Comparison of ENCODE assay signal across 9 cellular contexts in the genomic region with DNA sequence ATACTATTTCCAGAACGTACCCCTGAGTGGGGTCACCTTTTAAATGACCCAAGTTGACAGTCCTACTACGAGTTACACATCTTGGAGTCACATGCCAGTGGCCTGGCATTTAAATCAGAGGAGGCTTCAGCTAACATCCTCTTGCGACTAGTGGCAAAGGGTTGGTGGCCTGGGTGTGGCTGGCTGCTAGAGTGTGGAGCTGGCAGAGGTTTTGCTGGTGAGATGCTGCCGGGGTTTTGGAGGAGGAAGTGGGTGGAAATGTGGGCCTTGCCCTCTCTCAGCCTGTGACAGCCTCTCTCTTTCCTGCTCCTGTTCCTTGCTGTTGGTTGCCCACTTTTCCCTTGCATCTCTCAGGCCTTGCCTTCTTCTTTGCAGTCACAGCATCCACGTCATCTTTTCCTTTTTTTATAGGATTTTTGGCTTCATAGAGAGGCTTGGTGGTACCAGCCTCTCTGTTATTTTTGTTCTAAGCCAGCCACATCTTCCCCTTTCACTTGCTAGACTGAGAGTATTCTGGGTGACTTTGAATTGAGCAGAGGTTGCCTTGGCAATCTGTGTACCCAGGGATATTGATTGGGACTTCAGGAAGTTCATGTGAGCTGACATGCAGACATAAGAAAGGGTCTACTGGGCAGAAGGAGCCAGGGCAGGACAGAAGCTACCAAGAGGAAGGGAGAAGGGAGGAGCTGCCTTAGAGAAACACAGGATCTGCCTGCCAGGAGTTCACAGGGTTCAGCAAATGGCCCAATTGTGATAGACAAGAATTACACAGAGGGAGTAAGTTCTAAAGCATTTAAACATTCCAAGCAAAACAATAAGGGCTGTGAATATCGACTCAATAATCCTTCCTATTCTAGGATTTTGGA. TPM values are rescaled to one million over a fixed set of nuclear protein-coding genes. Genes with fewer than 3 reads are reported as not detected.
DNase-seq lines count a peak whose midpoint lies in the region; ATAC-seq, FAIRE-seq and TF ChIP-seq lines count a peak whose summit lies in the region.
"Had no signal": no experiment of that assay in that cellular context is flagged by ENCODE, and none has a peak within 500 bp of the region (broad histone marks: within the 10 kb centered on the region; RNA-seq: fewer than 3 reads in every experiment).

No MANE protein-coding gene starts in this region.

- ATAC-seq in GM19324 (IDR thresholded peaks at IDR 0.05; ENCODE audit: low FRiP score, unreplicated experiment): peak; percentile 43
- no peak for ATAC-seq in K562
- no peak for ATAC-seq in HG02981 (IDR thresholded peaks at IDR 0.05; ENCODE audit: unreplicated experiment)
- no peak for ATAC-seq in HG02973 (IDR thresholded peaks at IDR 0.05; ENCODE audit: unreplicated experiment)

- TF ChIP-seq RAD21 in K562 (CRISPR knock-in tag; conservative IDR thresholded peaks at IDR 0.05 in 1 of 2, IDR thresholded peaks at IDR 0.05 in 1 of 2): no peak

- no peaks in the 10 kb centered on the region; the same call in 1 of the 2 replicates for H3K9me3 ChIP-seq in SJSA1 (replicated peaks)
- no peaks in the 10 kb centered on the region for H3K9me3 ChIP-seq in K562 (replicated peaks; ENCODE audit: control insufficient read depth, insufficient read depth, low read depth, low read length)
- H3K9me3 ChIP-seq in skeletal muscle tissue (ENCODE audit: control insufficient read depth in 3 of 3, low read length in 3 of 3): no peaks in the 10 kb centered on the region

- BruUV-seq in K562 (replicated peaks; lab: Mats Ljungman, UMichigan): no TSS peak

- intact Hi-C loops in K562 (cut with micrococcal nuclease): no loop called here

- 30% methylated on average over 6 of the region's 6 CpGs for WGBS in K562 (ENCODE audit: insufficient coverage, low coverage, missing lambda C conversion rate)

- POLR2A ChIA-PET in K562 (lab: Yijun Ruan, JAX): interaction anchor here (0.7 kb wide), 1 partner anchor 92 kb away, joined by 3 read pairs; no protein-coding TSS in a partner anchor

- H3K4me1 ChIP-seq in SJSA1 (replicated peaks): peaks cover 22% of the 10 kb centered on the region
- peaks cover 0 to 7% of the 10 kb centered on the region in 2 experiments; a peak in 2 of 5 replicates for H3K4me1 ChIP-seq in K562 (replicated peaks in 1 of 2; ENCODE audit: control insufficient read depth in 2 of 2, insufficient read depth in 2 of 2, low read length in 2 of 2)
- peaks cover 0 to 17% (median 16%) of the 10 kb centered on the region in 3 donors for H3K4me1 ChIP-seq in skeletal muscle tissue (ENCODE audit: control insufficient read depth in 3 of 3, insufficient read depth in 3 of 3, low read length in 3 of 3)

- H3K27me3 ChIP-seq in SJSA1 (replicated peaks) (no peaks in the 10 kb centered on the region), K562 (ENCODE audit: control insufficient read depth in 2 of 2, insufficient read depth in 2 of 2, low read length in 2 of 2) (no peaks in the 10 kb centered on the region), skeletal muscle tissue (ENCODE audit: control insufficient read depth in 3 of 3, insufficient read depth in 3 of 3, low read length in 3 of 3) (no peaks in the 10 kb centered on the region)

- no peak overlapping the region for H2AFZ ChIP-seq in K562 (ENCODE audit: low read depth, low read length)

- H3K79me2 ChIP-seq in K562 (ENCODE audit: control insufficient read depth, insufficient read depth, low read length): no peaks in the 10 kb centered on the region

- CTCF ChIA-PET in K562 (lab: Yijun Ruan, JAX; ENCODE audit: low intra/inter-chr PET ratio): no interaction called here

- no peak for TF ChIP-seq CTCF in K562 (IDR thresholded peaks at IDR 0.05 in 2 of 3, conservative IDR thresholded peaks at IDR 0.05 in 1 of 3; ENCODE audit: insufficient read depth in 2 of 3, low read depth in 1 of 3, low read length in 3 of 3)

- no peaks in the 10 kb centered on the region for H3K36me3 ChIP-seq in SJSA1
- no peaks in the 10 kb centered on the region for H3K36me3 ChIP-seq in K562 (ENCODE audit: control insufficient read depth, insufficient read depth, low read length)
- no peaks in the 10 kb centered on the region for H3K36me3 ChIP-seq in skeletal muscle tissue (ENCODE audit: control insufficient read depth in 3 of 3, insufficient read depth in 3 of 3, low read length in 3 of 3)

- no peaks in the 10 kb centered on the region for H4K20me1 ChIP-seq in K562 (replicated peaks; ENCODE audit: control insufficient read depth, insufficient read depth, low read length)

- in situ Hi-C loops in K562 (cut with MboI): no loop called here

- no peaks in the 10 kb centered on the region for H3K9me1 ChIP-seq in K562 (ENCODE audit: control insufficient read depth, insufficient read depth, low read length)

- no peak overlapping the region for H3K4me2 ChIP-seq in K562 (ENCODE audit: insufficient read depth, low read length)

- FAIRE-seq in K562 (lab: Jason Lieb, UNC): no peak
- FAIRE-seq: bronchial epithelial cell had no signal

- no peak for TF ChIP-seq POLR2A in K562 (conservative IDR thresholded peaks at IDR 0.05)

- H3K4me3 ChIP-seq in SJSA1 (no peak overlapping the region), K562 (no peak overlapping the region), skeletal muscle tissue (ENCODE audit: low read length in 3 of 3) (no peak overlapping the region)

- peak overlapping the region; percentile 17 for H3K27ac ChIP-seq in SJSA1
- H3K27ac ChIP-seq in K562 (ENCODE audit: extremely low read depth, low read depth, low read length): no peak overlapping the region
- peak overlapping the region; percentile 20 for H3K27ac ChIP-seq in skeletal muscle tissue (ENCODE audit: low read depth, low read length)

- H3K9ac ChIP-seq in K562 (ENCODE audit: insufficient read depth in 1 of 2, low read depth in 2 of 2, low read length in 2 of 2) (no peak overlapping the region), skeletal muscle tissue (ENCODE audit: low read depth in 1 of 3, low read length in 3 of 3) (no peak overlapping the region)

- DNase-seq in SJSA1 (ENCODE audit: low read depth in 1 of 2, low spot score in 2 of 2) (peak in 1 of 2 experiments; percentile 52), K562 (ENCODE audit: extremely low read depth in 1 of 4, low spot score in 3 of 4) (no peak), cerebellum (ENCODE audit: low spot score) (no peak)
- DNase-seq in NK-92 treated with Interleukin-12 subunit alpha and Interleukin-12 subunit beta, amount 100 ng/mL, for 24 hours (lab: John Stamatoyannopoulos, UW): no peak

- no peak for TF ChIP-seq EP300 in K562 (IDR thresholded peaks at IDR 0.05; ENCODE audit: low read length)

TF ChIP-seq in K562, 482 proteins besides CTCF, POLR2A, EP300 and RAD21:
- TF ChIP-seq, protein P1, sequence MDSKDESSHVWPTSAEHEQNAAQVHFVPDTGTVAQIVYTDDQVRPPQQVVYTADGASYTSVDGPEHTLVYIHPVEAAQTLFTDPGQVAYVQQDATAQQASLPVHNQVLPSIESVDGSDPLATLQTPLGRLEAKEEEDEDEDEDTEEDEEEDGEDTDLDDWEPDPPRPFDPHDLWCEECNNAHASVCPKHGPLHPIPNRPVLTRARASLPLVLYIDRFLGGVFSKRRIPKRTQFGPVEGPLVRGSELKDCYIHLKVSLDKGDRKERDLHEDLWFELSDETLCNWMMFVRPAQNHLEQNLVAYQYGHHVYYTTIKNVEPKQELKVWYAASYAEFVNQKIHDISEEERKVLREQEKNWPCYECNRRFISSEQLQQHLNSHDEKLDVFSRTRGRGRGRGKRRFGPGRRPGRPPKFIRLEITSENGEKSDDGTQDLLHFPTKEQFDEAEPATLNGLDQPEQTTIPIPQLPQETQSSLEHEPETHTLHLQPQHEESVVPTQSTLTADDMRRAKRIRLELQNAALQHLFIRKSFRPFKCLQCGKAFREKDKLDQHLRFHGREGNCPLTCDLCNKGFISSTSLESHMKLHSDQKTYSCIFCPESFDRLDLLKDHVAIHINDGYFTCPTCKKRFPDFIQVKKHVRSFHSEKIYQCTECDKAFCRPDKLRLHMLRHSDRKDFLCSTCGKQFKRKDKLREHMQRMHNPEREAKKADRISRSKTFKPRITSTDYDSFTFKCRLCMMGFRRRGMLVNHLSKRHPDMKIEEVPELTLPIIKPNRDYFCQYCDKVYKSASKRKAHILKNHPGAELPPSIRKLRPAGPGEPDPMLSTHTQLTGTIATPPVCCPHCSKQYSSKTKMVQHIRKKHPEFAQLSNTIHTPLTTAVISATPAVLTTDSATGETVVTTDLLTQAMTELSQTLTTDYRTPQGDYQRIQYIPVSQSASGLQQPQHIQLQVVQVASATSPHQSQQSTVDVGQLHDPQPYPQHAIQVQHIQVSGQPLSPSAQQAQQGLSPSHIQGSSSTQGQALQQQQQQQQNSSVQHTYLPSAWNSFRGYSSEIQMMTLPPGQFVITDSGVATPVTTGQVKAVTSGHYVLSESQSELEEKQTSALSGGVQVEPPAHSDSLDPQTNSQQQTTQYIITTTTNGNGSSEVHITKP (IDR thresholded peaks at IDR 0.05; ENCODE audit: partially characterized antibody): peak; percentile 63
- TF ChIP-seq ESRRA (IDR thresholded peaks at IDR 0.05; ENCODE audit: borderline replicate concordance, low read depth): no peak
- TF ChIP-seq ELF4 (CRISPR knock-in tag; IDR thresholded peaks at IDR 0.05): no peak
- TF ChIP-seq ZNF311 (CRISPR knock-in tag; IDR thresholded peaks at IDR 0.05): no peak
TF ChIP-seq in K562: peak in this region for 1.

RNA-seq across cellular contexts. Expression of a gene that starts 55.4 kb away (rescaled TPM):
- total RNA-seq in SJSA1 (2014; rRNA removed; shearing (Covaris generic)): 33.6 and 50.8 TPM in 2 replicates
- 0.40 and 0.49 TPM in 2 replicates for total RNA-seq in K562 (2011; cell fraction: chromatin; rRNA removed; ENCODE audit: low replicate concordance)
- 0.50 and 0.53 TPM in 2 replicates for total RNA-seq in K562 (2011; cell fraction: nucleolus; rRNA removed)
- 0.59 and 1.1 TPM in 2 replicates for total RNA-seq in K562 (2011; cell fraction: nucleoplasm; rRNA removed)
- 1.8 and 3.6 TPM in 2 replicates for total RNA-seq in K562 (2014; rRNA removed)
- 3.4 and 3.8 TPM in 2 replicates for total RNA-seq in K562 (2014; rRNA removed; fragmentation: Illumina TruSeq; extraction: Trizol)
- 1.9 and 2.0 TPM in 2 replicates for total RNA-seq in K562 (2015; rRNA removed; fragmentation: Illumina TruSeq; extraction: Trizol)
- 2.5 and 4.2 TPM in 2 replicates for total RNA-seq in K562 (2021)
- 0.72 and 2.0 TPM in 2 replicates for polyA plus RNA-seq in K562 (2011; rRNA removed)
- 0.69 and 1.8 TPM in 2 replicates for polyA plus RNA-seq in K562 (2011; cell fraction: cytosol; rRNA removed)
- 0.78 and 1.8 TPM in 2 replicates for polyA plus RNA-seq in K562 (2011; cell fraction: nucleus; rRNA removed)
- 1.9 and 3.4 TPM in 2 replicates for polyA plus RNA-seq in K562 (2012)
- 4.1 and 6.4 TPM in 2 replicates for polyA plus RNA-seq in K562 (2014; fragmentation: Illumina TruSeq; extraction: Trizol)
- polyA plus RNA-seq in K562 (2014; fragmentation: Nextera tagmentation; extraction: Ambion mirVana): under 1 TPM; 0.74 to 0.77 TPM
- polyA plus RNA-seq in K562 (2014; rRNA removed): 3.1 and 3.4 TPM in 2 replicates
- 0.35 and 2.1 TPM in 2 replicates for polyA minus RNA-seq in K562 (2011; rRNA and poly(A)+ RNA removed)
- 0.57 and 0.64 TPM in 2 replicates for polyA minus RNA-seq in K562 (2011; cell fraction: cytosol; rRNA and poly(A)+ RNA removed)
- polyA minus RNA-seq in K562 (2011; cell fraction: nucleus; rRNA and poly(A)+ RNA removed): 0.27 and 1.2 TPM in 2 replicates
- total RNA-seq in skeletal muscle tissue: 3.7 TPM
- 14.7 TPM for total RNA-seq in cerebellum
